Comparison of ENCODE assay signal across 1 cellular context in the genomic region with DNA sequence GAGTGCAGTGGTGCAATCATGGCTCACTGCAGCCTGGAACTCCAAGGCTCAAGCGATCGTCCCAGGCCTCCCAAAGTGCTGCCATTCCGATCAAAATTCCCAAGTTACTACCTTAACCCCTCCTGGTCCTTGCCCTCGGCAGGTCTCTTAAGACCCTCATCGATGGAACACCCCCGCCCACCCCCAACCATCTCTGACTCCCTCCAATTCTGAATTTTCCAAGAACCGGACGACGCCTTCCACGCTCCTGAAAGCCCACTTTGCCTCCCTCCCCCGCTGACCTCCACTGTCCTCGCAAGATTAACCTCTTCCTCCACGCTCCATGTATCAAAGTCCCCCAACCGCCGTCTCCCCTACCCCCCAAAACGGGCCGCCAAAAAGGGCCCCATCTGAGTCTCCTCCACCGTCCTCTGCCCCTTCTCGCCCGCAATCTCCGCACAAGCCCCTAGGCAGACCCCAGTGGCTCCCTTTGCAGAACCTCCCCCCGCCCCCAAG.
TF ChIP-seq lines count a peak whose summit lies in the region.

No MANE protein-coding gene starts in this region.

TF ChIP-seq in HCT116, 20 proteins besides CTCF, POLR2A, EP300 and RAD21 (continued from another document):
- TF ChIP-seq REST (IDR thresholded peaks at IDR 0.05; ENCODE audit: low read depth) (no peak), ZNF274 (IDR thresholded peaks at IDR 0.05; ENCODE audit: low read depth, low read length) (no peak), SP1 (IDR thresholded peaks at IDR 0.05; ENCODE audit: low read depth) (no peak), YY1 (IDR thresholded peaks at IDR 0.05; ENCODE audit: extremely low read depth, insufficient replicate concordance, low read depth, low read length) (no peak), EZH2phosphoT487 (IDR thresholded peaks at IDR 0.05; ENCODE audit: borderline replicate concordance) (no peak)
